8 cellular contexts compared by ENCODE assay signal in genomic region chr20:3156811-3157619, GRCh38. TPM values are rescaled to one million over a fixed set of nuclear protein-coding genes. Genes with fewer than 3 reads are reported as not detected.
A peak's percentile ranks its signal among the peaks of the same experiment; 100 is the strongest.
DNase-seq lines count a peak whose midpoint lies in the region; ATAC-seq and TF ChIP-seq lines count a peak whose summit lies in the region.

No MANE protein-coding gene starts in this region.

- TF ChIP-seq POLR2A in thyroid gland (IDR thresholded peaks at IDR 0.05) = no peak

- H3K4me3 ChIP-seq in thyroid gland (replicated peaks in 1 of 3) = no peak overlapping the region

- in situ Hi-C loops in KBM-7 (cut with MboI; ENCODE audit: low pct_unique_long_range_greater_than_20kb, low sequenced_read_pairs) (no loop called here), G401 (cut with HindIII; ENCODE audit: low sequenced_read_pairs) (no loop called here)

- no peak overlapping the region for H3K27ac ChIP-seq in thyroid gland

- TF ChIP-seq CTCF in activated B cell treated with CpG ODN at 0.5 μM for 24 hours (IDR thresholded peaks at IDR 0.05) = no peak
- TF ChIP-seq CTCF in thyroid gland (IDR thresholded peaks at IDR 0.05) = no peak

- ATAC-seq in GM18870 (IDR thresholded peaks at IDR 0.05; ENCODE audit: unreplicated experiment) (peak; percentile 41), HG02885 (IDR thresholded peaks at IDR 0.05; ENCODE audit: poor library complexity, unreplicated experiment) (peak; percentile 79), activated B cell treated with CpG ODN at 0.5 μM for 24 hours (ENCODE audit: low read depth) (peak; percentile 73)
- peak in 1 of 2 donors; percentile 79 for ATAC-seq in natural killer cell treated with Interleukin-12 subunit alpha and Interleukin-12 subunit beta and Interleukin-15 and Interleukin-18, amount 100 ng/mL, for 72 hours

- DNase-seq in activated B cell treated with CpG ODN at 0.5 μM for 24 hours (no peak), NCI-H1694 treated with DMSO at 0.1 percent for 48 hours (lab: John Stamatoyannopoulos, UW) (no peak), KBM-7 (no peak), thyroid gland (no peak), G401 (ENCODE audit: low spot score) (no peak)
- DNase-seq in natural killer cell treated with Interleukin-12 subunit alpha and Interleukin-12 subunit beta and Interleukin-15 and Interleukin-18, amount 100 ng/mL, for 72 hours (ENCODE audit: low spot score) = no peak

- H3K9me3 ChIP-seq in thyroid gland = no peaks in the 10 kb centered on the region

- peaks cover 62% of the 10 kb centered on the region for H3K4me1 Mint-ChIP-seq in activated B cell treated with CpG ODN at 0.5 μM for 24 hours
- peaks cover 41 to 46% of the 10 kb centered on the region in 2 donors for H3K4me1 Mint-ChIP-seq in natural killer cell treated with Interleukin-12 subunit alpha and Interleukin-12 subunit beta and Interleukin-15 and Interleukin-18, amount 100 ng/mL, for 72 hours (ENCODE audit: low read depth in 2 of 2)

- no peaks in the 10 kb centered on the region for H3K27me3 Mint-ChIP-seq in activated B cell treated with CpG ODN at 0.5 μM for 24 hours
- H3K27me3 Mint-ChIP-seq in natural killer cell treated with Interleukin-12 subunit alpha and Interleukin-12 subunit beta and Interleukin-15 and Interleukin-18, amount 100 ng/mL, for 72 hours = no peaks in the 10 kb centered on the region

- H3K36me3 Mint-ChIP-seq in activated B cell treated with CpG ODN at 0.5 μM for 24 hours (ENCODE audit: low read depth) = peaks cover 32% of the 10 kb centered on the region
- H3K36me3 Mint-ChIP-seq in natural killer cell treated with Interleukin-12 subunit alpha and Interleukin-12 subunit beta and Interleukin-15 and Interleukin-18, amount 100 ng/mL, for 72 hours = peaks cover 16% of the 10 kb centered on the region

- peaks cover 26 to 31% of the 10 kb centered on the region in 2 donors for H3K4me1 ChIP-seq in thyroid gland

- intact Hi-C loops in activated B cell treated with CpG ODN at 0.5 μM for 24 hours (cut with micrococcal nuclease) (loop anchor here (5.0 to 10.0 kb wide), 3 partner anchors 40 to 282 kb away; partner anchors contain the start of genes DDRGK1 and PTPRA), thyroid gland (cut with DNase I) (no loop called here)

- no peaks in the 10 kb centered on the region for H3K36me3 ChIP-seq in thyroid gland

- peak overlapping the region; percentile 70 for H3K4me3 Mint-ChIP-seq in activated B cell treated with CpG ODN at 0.5 μM for 24 hours
- H3K4me3 Mint-ChIP-seq in natural killer cell treated with Interleukin-12 subunit alpha and Interleukin-12 subunit beta and Interleukin-15 and Interleukin-18, amount 100 ng/mL, for 72 hours = peak overlapping the region; percentile 97

- CTCF ChIA-PET in activated B cell treated with CpG ODN at 0.5 μM for 24 hours (lab: Charles Lee) = no interaction called here

- 70 to 85% methylated on average over 8 of the region's 8 CpGs for WGBS in thyroid gland, 2 donors

- peak overlapping the region; percentile 80 for H3K27ac Mint-ChIP-seq in activated B cell treated with CpG ODN at 0.5 μM for 24 hours
- peak overlapping the region; percentile 96 for H3K27ac Mint-ChIP-seq in natural killer cell treated with Interleukin-12 subunit alpha and Interleukin-12 subunit beta and Interleukin-15 and Interleukin-18, amount 100 ng/mL, for 72 hours

- POLR2A ChIA-PET in activated B cell treated with CpG ODN at 0.5 μM for 24 hours (lab: Charles Lee) = interaction anchor here (1.1 kb wide), 1 partner anchor 112 kb away, joined by 4 read pairs; no protein-coding TSS in a partner anchor

- no peaks in the 10 kb centered on the region for H3K27me3 ChIP-seq in thyroid gland

- H3K9me3 Mint-ChIP-seq in activated B cell treated with CpG ODN at 0.5 μM for 24 hours = no peaks in the 10 kb centered on the region
- H3K9me3 Mint-ChIP-seq in natural killer cell treated with Interleukin-12 subunit alpha and Interleukin-12 subunit beta and Interleukin-15 and Interleukin-18, amount 100 ng/mL, for 72 hours = no peaks in the 10 kb centered on the region

RNA-seq across cellular contexts. Expression of gene FASTKD5, which starts 2.6 kb away (rescaled TPM):
- total RNA-seq in activated B cell treated with CpG ODN at 0.5 μM for 24 hours = 23.7 and 24.6 TPM in 2 replicates
- total RNA-seq in natural killer cell treated with Interleukin-12 subunit alpha and Interleukin-12 subunit beta and Interleukin-15 and Interleukin-18, amount 100 ng/mL, for 72 hours = 10 to 100 TPM; 27.1 to 27.8 TPM
- 10 to 100 TPM; 20.6 to 24.2 (median 21.3) TPM for total RNA-seq in thyroid gland
- total RNA-seq in G401 (2014; rRNA removed; shearing (Covaris generic)) = 13.0 and 19.4 TPM in 2 replicates

RNA-seq across cellular contexts. Expression of gene UBOX5, which starts 2.6 kb away (rescaled TPM):
- total RNA-seq in activated B cell treated with CpG ODN at 0.5 μM for 24 hours (8.9 and 9.6 TPM in 2 replicates), thyroid gland (10 to 100 TPM in 1 of 4 donors, 1 to 10 TPM in 3; 7.0 to 12.4 (median 8.7) TPM)
- 1 to 10 TPM; 7.6 to 9.3 TPM for total RNA-seq in natural killer cell treated with Interleukin-12 subunit alpha and Interleukin-12 subunit beta and Interleukin-15 and Interleukin-18, amount 100 ng/mL, for 72 hours
- total RNA-seq in G401 (2014; rRNA removed; shearing (Covaris generic)) = 3.8 and 8.8 TPM in 2 replicates

RNA-seq across cellular contexts. Expression of gene LZTS3, which starts 16.3 kb away (rescaled TPM):
- total RNA-seq in activated B cell treated with CpG ODN at 0.5 μM for 24 hours (0.64 and 0.84 TPM in 2 replicates), thyroid gland (10 to 100 TPM; 27.7 to 39.1 (median 35.1) TPM)
- total RNA-seq in natural killer cell treated with Interleukin-12 subunit alpha and Interleukin-12 subunit beta and Interleukin-15 and Interleukin-18, amount 100 ng/mL, for 72 hours = under 1 TPM; 0.56 to 0.62 TPM
- 10.4 and 15.2 TPM in 2 replicates for total RNA-seq in G401 (2014; rRNA removed; shearing (Covaris generic))

RNA-seq across cellular contexts. Expression of gene DDRGK1, which starts 47.5 kb away (rescaled TPM):
- 37.1 and 46.1 TPM in 2 replicates for total RNA-seq in activated B cell treated with CpG ODN at 0.5 μM for 24 hours
- 10 to 100 TPM; 78.5 to 87.1 TPM for total RNA-seq in natural killer cell treated with Interleukin-12 subunit alpha and Interleukin-12 subunit beta and Interleukin-15 and Interleukin-18, amount 100 ng/mL, for 72 hours
- 100 to 1,000 TPM in 3 of 4 donors, 10 to 100 TPM in 1; 95.5 to 136 (median 126) TPM for total RNA-seq in thyroid gland
- 22.4 and 23.9 TPM in 2 replicates for total RNA-seq in G401 (2014; rRNA removed; shearing (Covaris generic))

RNA-seq across cellular contexts. Expression of gene ITPA, which starts 52.3 kb away (rescaled TPM):
- total RNA-seq in activated B cell treated with CpG ODN at 0.5 μM for 24 hours (82.1 and 84.8 TPM in 2 replicates), thyroid gland (10 to 100 TPM; 58.3 to 81.3 (median 68.2) TPM)
- 10 to 100 TPM; 94.3 to 94.7 TPM for total RNA-seq in natural killer cell treated with Interleukin-12 subunit alpha and Interleukin-12 subunit beta and Interleukin-15 and Interleukin-18, amount 100 ng/mL, for 72 hours
- 78.9 and 91.6 TPM in 2 replicates for total RNA-seq in G401 (2014; rRNA removed; shearing (Covaris generic))
